17 cellular contexts compared by ENCODE assay signal in the genomic region with DNA sequence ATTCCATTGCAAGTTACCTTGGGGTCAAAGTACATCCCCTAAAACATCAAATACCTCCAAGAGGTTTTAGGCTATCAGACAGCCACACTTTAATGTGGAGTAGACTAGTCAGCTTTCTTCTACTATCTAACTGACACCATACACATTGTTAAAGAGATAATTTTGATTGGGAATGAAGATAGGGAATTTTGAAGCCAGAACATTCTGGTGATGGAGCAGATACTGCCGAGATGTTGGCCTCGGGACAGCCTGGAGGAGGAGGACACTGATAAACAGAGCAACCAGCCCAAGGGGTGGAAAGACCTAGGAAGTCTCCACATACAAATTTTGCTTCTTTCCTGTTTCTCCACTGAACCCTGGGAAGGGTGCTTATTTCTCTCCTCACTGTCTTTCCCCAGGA.
"Had no signal": no experiment of that assay in that cellular context is flagged by ENCODE, and none has a peak within 500 bp of the region (broad histone marks: within the 10 kb centered on the region; RNA-seq: fewer than 3 reads in every experiment).

No MANE protein-coding gene starts in this region.

- ATAC-seq: activated CD8-positive, alpha-beta memory T cell treated with anti-CD3 and anti-CD28 coated beads, Interleukin-2, amount 10 ng/mL, durations not matched to agents 7 days and 5 days; activated T-cell treated with anti-CD3 and anti-CD28 coated beads, Interleukin-2, amount 50 U/mL, for 4 hours; gastrocnemius medialis; left ventricle myocardium superior; pancreas; right cardiac atrium; T-helper 17 cell had no signal

- H3K4me3 ChIP-seq: gastrocnemius medialis, neural progenitor cell, pancreas, smooth muscle cell had no signal

- H3K9me3 ChIP-seq: gastrocnemius medialis, pancreas had no signal

- H3K27me3 ChIP-seq: gastrocnemius medialis, neural progenitor cell, pancreas had no signal

- H3K9ac ChIP-seq: neural progenitor cell had no signal

- H3K36me3 ChIP-seq: gastrocnemius medialis, neural progenitor cell, pancreas had no signal

- H3K27ac ChIP-seq: neural progenitor cell had no signal

- DNase-seq: activated CD4-positive, alpha-beta T cell treated with anti-CD3 and anti-CD28 coated beads, Interleukin-2, amount 50 U/mL, for 4 hours; activated CD4-positive, CD25-positive, alpha-beta regulatory T cell treated with anti-CD3 and anti-CD28 coated beads, Interleukin-2, amount 50 U/mL, for 72 hours; activated CD8-positive, alpha-beta memory T cell treated with anti-CD3 and anti-CD28 coated beads, Interleukin-2, amount 10 ng/mL, durations not matched to agents 7 days and 5 days; activated gamma-delta T cell treated with Interleukin-2 at 50 U/mL for 16 hours; activated naive CD8-positive, alpha-beta T cell treated with anti-CD3 and anti-CD28 coated beads for 36 hours; activated T-cell treated with anti-CD3 and anti-CD28 coated beads, Interleukin-2, amount 50 U/mL, for 4 hours; aorta; effector CD4-positive, alpha-beta T cell; gastrocnemius medialis; kidney; left ventricle myocardium superior; pancreas; right cardiac atrium; stimulated activated CD4-positive, alpha-beta T cell treated with anti-CD3 and anti-CD28 coated beads, Interleukin-1b, Interleukin-23, amount 100 ng/mL, for 48 hours; T-helper 17 cell had no signal
